In genomic region chr3:31785734-31786133, GRCh38 we compare ENCODE assay signal across 24 cellular contexts.
"Had no signal": no experiment of that assay in that cellular context is flagged by ENCODE, and none has a peak within 500 bp of the region (broad histone marks: within the 10 kb centered on the region; RNA-seq: fewer than 3 reads in every experiment).

No MANE protein-coding gene starts in this region.

- H3K4me3 Mint-ChIP-seq: naive thymus-derived CD4-positive, alpha-beta T cell; nephron; neural progenitor cell; stimulated activated naive B cell treated with anti-CD40 and anti-IgM and Interleukin-4, amounts not matched to agents 10 μg/mL and 1 μg/mL and 100 μg/mL, for 72 hours; stimulated activated naive CD8-positive, alpha-beta T cell treated with anti-CD3 and anti-CD28 coated beads, Interleukin-15, Interleukin-2, amounts not matched to agents 100 ng/mL and 50 ng/mL, for 24 hours had no signal

- H3K4me1 ChIP-seq: gastrocnemius medialis, neural progenitor cell, prostate gland, right atrium auricular region, tibial nerve, upper lobe of right lung had no signal

- H3K4me1 Mint-ChIP-seq: naive thymus-derived CD4-positive, alpha-beta T cell; neural progenitor cell had no signal

- H3K27me3 Mint-ChIP-seq: stimulated activated naive B cell treated with anti-CD40 and anti-IgM and Interleukin-4, amounts not matched to agents 10 μg/mL and 1 μg/mL and 100 μg/mL, for 72 hours; stimulated activated naive CD8-positive, alpha-beta T cell treated with anti-CD3 and anti-CD28 coated beads, Interleukin-15, Interleukin-2, amounts not matched to agents 100 ng/mL and 50 ng/mL, for 24 hours had no signal

- H3K9me3 ChIP-seq: gastrocnemius medialis, prostate gland, right atrium auricular region, thoracic aorta had no signal

- H3K27ac ChIP-seq: coronary artery, gastrocnemius medialis, neural progenitor cell, prostate gland, right atrium auricular region, thoracic aorta, tibial nerve, upper lobe of right lung had no signal

- H3K27me3 ChIP-seq: gastrocnemius medialis, neural progenitor cell, right atrium auricular region, tibial nerve, upper lobe of right lung had no signal

- ATAC-seq: gastrocnemius medialis; left lobe of liver; naive thymus-derived CD4-positive, alpha-beta T cell; sciatic nerve; stimulated activated naive B cell treated with anti-CD40 and anti-IgM and Interleukin-4, amounts not matched to agents 10 μg/mL and 1 μg/mL and 100 μg/mL, for 72 hours; upper lobe of right lung had no signal

- H3K36me3 ChIP-seq: gastrocnemius medialis, neural progenitor cell, prostate gland, right atrium auricular region, thoracic aorta, upper lobe of right lung had no signal

- H3K9me3 Mint-ChIP-seq: stimulated activated naive CD8-positive, alpha-beta T cell treated with anti-CD3 and anti-CD28 coated beads, Interleukin-15, Interleukin-2, amounts not matched to agents 100 ng/mL and 50 ng/mL, for 24 hours had no signal

- H3K36me3 Mint-ChIP-seq: neural progenitor cell had no signal

- H3K27ac Mint-ChIP-seq: naive thymus-derived CD4-positive, alpha-beta T cell; nephron; neural progenitor cell; stimulated activated naive CD8-positive, alpha-beta T cell treated with anti-CD3 and anti-CD28 coated beads, Interleukin-15, Interleukin-2, amounts not matched to agents 100 ng/mL and 50 ng/mL, for 24 hours had no signal

- DNase-seq: dermis blood vessel endothelial cell; effector memory CD4-positive, alpha-beta T cell; erythroblast; gastrocnemius medialis; head of caudate nucleus; kidney; mesendoderm; midbrain; naive thymus-derived CD4-positive, alpha-beta T cell; stimulated activated CD4-positive, alpha-beta T cell treated with anti-CD3 and anti-CD28 coated beads, Interleukin-2, amount 100 ng/mL, for 24 hours; stimulated activated CD4-positive, alpha-beta T cell treated with anti-CD3 and anti-CD28 coated beads, Interleukin-4, amount 100 ng/mL, for 4 hours; stimulated activated naive B cell treated with anti-CD40 and anti-IgM and Interleukin-4, amounts not matched to agents 10 μg/mL and 1 μg/mL and 100 μg/mL, for 72 hours; upper lobe of right lung had no signal

- H3K4me3 ChIP-seq: coronary artery, gastrocnemius medialis, lung, neural progenitor cell, prostate gland, right atrium auricular region, thoracic aorta, tibial nerve, upper lobe of right lung had no signal
